In genomic region chr11:73310076-73310475, GRCh38 we compare ENCODE assay signal across 12 cellular contexts. TPM values are rescaled to one million over a fixed set of nuclear protein-coding genes. Genes with fewer than 3 reads are reported as not detected.
A peak's percentile ranks its signal among the peaks of the same experiment; 100 is the strongest.
DNase-seq lines count a peak whose midpoint lies in the region; ATAC-seq and TF ChIP-seq lines count a peak whose summit lies in the region.
"Had no signal": no experiment of that assay in that cellular context is flagged by ENCODE, and none has a peak within 500 bp of the region (broad histone marks: within the 10 kb centered on the region; RNA-seq: fewer than 3 reads in every experiment).

No MANE protein-coding gene starts in this region.

- H3K4me3 Mint-ChIP-seq in chondrocyte (ENCODE audit: unreplicated experiment) = peak overlapping the region; percentile 86
- H3K4me3 Mint-ChIP-seq in stimulated activated naive B cell treated with anti-CD40 and anti-IgM and Interleukin-4, amounts not matched to agents 10 μg/mL and 1 μg/mL and 100 μg/mL, for 72 hours = peak overlapping the region; percentile 77 to 83
- no peak overlapping the region for H3K4me3 Mint-ChIP-seq in activated T-cell treated with anti-CD3 and anti-CD28 coated beads, Interleukin-2, amount 50 U/mL, for 24 hours
- H3K4me3 Mint-ChIP-seq: memory B cell had no signal

- no peak overlapping the region for H2AFZ ChIP-seq in GM23248

- in situ Hi-C loops in GM23248 (cut with MboI) = no loop called here

- WGBS in GM23248 (ENCODE audit: low coverage in 1 of 2, low lambda C conversion rate in 2 of 2, missing lambda C conversion rate in 2 of 2), 2 experiments = 88 to 89% methylated on average over 16 of the region's 16 CpGs
- no CpG with 5 or more reads among the region's 16 CpGs for WGBS in right lobe of liver (ENCODE audit: insufficient coverage, low coverage, low lambda C conversion rate, missing lambda C conversion rate)
- no CpG with 5 or more reads among the region's 16 CpGs for WGBS in mesendoderm (ENCODE audit: extremely low coverage, insufficient coverage, low lambda C conversion rate)

- no peak overlapping the region for H4K5ac ChIP-seq in mesendoderm (ENCODE audit: low read length)

- peaks cover 58% of the 10 kb centered on the region for H3K79me2 ChIP-seq in GM23248 (ENCODE audit: insufficient read depth)
- H3K79me2 ChIP-seq in mesendoderm (ENCODE audit: control insufficient read depth, insufficient read depth, low read length) = peaks cover 3% of the 10 kb centered on the region

- H3K36me3 ChIP-seq in GM23248 (ENCODE audit: low read depth) (no peaks in the 10 kb centered on the region), right lobe of liver (no peaks in the 10 kb centered on the region), mesendoderm (ENCODE audit: control insufficient read depth, insufficient read depth, low read length) (no peaks in the 10 kb centered on the region), WERI-Rb-1 (peaks cover 10% of the 10 kb centered on the region)

- H3K4ac ChIP-seq in mesendoderm (ENCODE audit: low read depth, low read length) = no peak overlapping the region

- H3K27ac ChIP-seq in GM23248 (no peak overlapping the region), right lobe of liver (peak overlapping the region; percentile 32 to 82 (median 79)), mesendoderm (ENCODE audit: low read depth, low read length) (no peak overlapping the region), WERI-Rb-1 (no peak overlapping the region)
- H3K27ac ChIP-seq: SK-N-MC had no signal

- H4K20me1 ChIP-seq in GM23248 (ENCODE audit: insufficient read depth) = no peaks in the 10 kb centered on the region

- H2AK5ac ChIP-seq in mesendoderm (ENCODE audit: low read length) = no peak overlapping the region

- peak overlapping the region; percentile 17 for H3K27ac Mint-ChIP-seq in chondrocyte (ENCODE audit: unreplicated experiment)
- no peak overlapping the region for H3K27ac Mint-ChIP-seq in stimulated activated naive B cell treated with anti-CD40 and anti-IgM and Interleukin-4, amounts not matched to agents 10 μg/mL and 1 μg/mL and 100 μg/mL, for 72 hours
- H3K27ac Mint-ChIP-seq in activated T-cell treated with anti-CD3 and anti-CD28 coated beads, Interleukin-2, amount 50 U/mL, for 24 hours = no peak overlapping the region
- H3K27ac Mint-ChIP-seq: memory B cell had no signal

- DNase-seq in GM23248 (no peak), chondrocyte (ENCODE audit: low spot score) (no peak), right lobe of liver (no peak), mesendoderm (no peak), WERI-Rb-1 (no peak)
- DNase-seq in stimulated activated naive B cell treated with anti-CD40 and anti-IgM and Interleukin-4, amounts not matched to agents 10 μg/mL and 1 μg/mL and 100 μg/mL, for 72 hours = no peak
- DNase-seq in activated T-cell treated with anti-CD3 and anti-CD28 coated beads, Interleukin-2, amount 50 U/mL, for 24 hours = no peak
- DNase-seq: effector CD8-positive, alpha-beta T cell; NCI-H1930 had no signal

- no peak overlapping the region for H2BK120ac ChIP-seq in mesendoderm (ENCODE audit: low read depth, low read length)

- peaks cover 54% of the 10 kb centered on the region for H3K4me1 ChIP-seq in GM23248 (ENCODE audit: insufficient read depth)
- H3K4me1 ChIP-seq in right lobe of liver = peaks cover 0 to 9% (median 3%) of the 10 kb centered on the region in 4 donors
- H3K4me1 ChIP-seq in mesendoderm (ENCODE audit: control insufficient read depth, low read depth, low read length) = peaks cover 10% of the 10 kb centered on the region

- H3K4me2 ChIP-seq in GM23248 (ENCODE audit: unreplicated experiment) = peak overlapping the region; percentile 81
- H3K4me2 ChIP-seq in mesendoderm (ENCODE audit: low read length) = no peak overlapping the region

- no peak overlapping the region for H2BK5ac ChIP-seq in mesendoderm (ENCODE audit: low read length)

- no peak overlapping the region for H3K18ac ChIP-seq in mesendoderm (ENCODE audit: low read length)

- H4K8ac ChIP-seq in mesendoderm (ENCODE audit: low read depth, low read length) = no peak overlapping the region

- TF ChIP-seq POLR2A in right lobe of liver (IDR thresholded peaks at IDR 0.05) = no peak

- no peaks in the 10 kb centered on the region for H3K9me3 Mint-ChIP-seq in chondrocyte (ENCODE audit: low read depth)
- H3K9me3 Mint-ChIP-seq in stimulated activated naive B cell treated with anti-CD40 and anti-IgM and Interleukin-4, amounts not matched to agents 10 μg/mL and 1 μg/mL and 100 μg/mL, for 72 hours = no peaks in the 10 kb centered on the region
- H3K9me3 Mint-ChIP-seq in activated T-cell treated with anti-CD3 and anti-CD28 coated beads, Interleukin-2, amount 50 U/mL, for 24 hours = no peaks in the 10 kb centered on the region
- H3K9me3 Mint-ChIP-seq: memory B cell had no signal

- H3K79me1 ChIP-seq in mesendoderm (ENCODE audit: low read length) = peaks cover 13% of the 10 kb centered on the region

- H2BK15ac ChIP-seq in mesendoderm (replicated peaks; ENCODE audit: low read depth) = no peak overlapping the region

- no peak overlapping the region for H3K56ac ChIP-seq in mesendoderm (ENCODE audit: low read length)

- H3F3A ChIP-seq in GM23248 (ENCODE audit: insufficient read depth) = peaks cover 12% of the 10 kb centered on the region

- TF ChIP-seq CTCF in chondrocyte (IDR thresholded peaks at IDR 0.05) = no peak
- TF ChIP-seq CTCF in right lobe of liver (IDR thresholded peaks at IDR 0.05) = no peak
- no peak for TF ChIP-seq CTCF in WERI-Rb-1 (IDR thresholded peaks at IDR 0.05; ENCODE audit: low read depth, low read length)

- H3K23ac ChIP-seq in mesendoderm (ENCODE audit: low read length) = no peak overlapping the region

- H3K9me3 ChIP-seq in GM23248 (ENCODE audit: low read depth) = no peaks in the 10 kb centered on the region
- H3K9me3 ChIP-seq in right lobe of liver = no peaks in the 10 kb centered on the region
- peaks cover 21% of the 10 kb centered on the region for H3K9me3 ChIP-seq in WERI-Rb-1 (ENCODE audit: severe bottlenecking)

- H3K4me3 ChIP-seq in GM23248 (peak overlapping the region; percentile 76), right lobe of liver (peak overlapping the region; percentile 50 to 60 (median 58)), mesendoderm (ENCODE audit: low read length) (no peak overlapping the region), WERI-Rb-1 (ENCODE audit: low read depth, low read length) (no peak overlapping the region)

- ATAC-seq in right lobe of liver = no peak
- ATAC-seq in stimulated activated naive B cell treated with anti-CD40 and anti-IgM and Interleukin-4, amounts not matched to agents 10 μg/mL and 1 μg/mL and 100 μg/mL, for 72 hours (replicated peaks) = no peak
- no peak for ATAC-seq in HG02759 (IDR thresholded peaks at IDR 0.05; ENCODE audit: unreplicated experiment)

- no peaks in the 10 kb centered on the region for H3K27me3 ChIP-seq in GM23248 (replicated peaks; ENCODE audit: insufficient read depth)
- no peaks in the 10 kb centered on the region for H3K27me3 ChIP-seq in right lobe of liver
- no peaks in the 10 kb centered on the region for H3K27me3 ChIP-seq in mesendoderm (ENCODE audit: insufficient read depth, low read length, poor library complexity)
- no peaks in the 10 kb centered on the region for H3K27me3 ChIP-seq in WERI-Rb-1 (ENCODE audit: insufficient read depth, low read depth, severe bottlenecking)

- intact Hi-C loops in right lobe of liver (cut with DNase I) = no loop called here

- H3K36me3 Mint-ChIP-seq in chondrocyte (ENCODE audit: low read depth) = peaks cover 6% of the 10 kb centered on the region
- peaks cover 28 to 50% of the 10 kb centered on the region in 2 donors for H3K36me3 Mint-ChIP-seq in stimulated activated naive B cell treated with anti-CD40 and anti-IgM and Interleukin-4, amounts not matched to agents 10 μg/mL and 1 μg/mL and 100 μg/mL, for 72 hours
- no peaks in the 10 kb centered on the region for H3K36me3 Mint-ChIP-seq in activated T-cell treated with anti-CD3 and anti-CD28 coated beads, Interleukin-2, amount 50 U/mL, for 24 hours (ENCODE audit: low read depth)
- H3K36me3 Mint-ChIP-seq: memory B cell had no signal

- peaks cover 63% of the 10 kb centered on the region for H3K4me1 Mint-ChIP-seq in chondrocyte (ENCODE audit: low read depth)
- peaks cover 50 to 71% of the 10 kb centered on the region in 2 donors for H3K4me1 Mint-ChIP-seq in stimulated activated naive B cell treated with anti-CD40 and anti-IgM and Interleukin-4, amounts not matched to agents 10 μg/mL and 1 μg/mL and 100 μg/mL, for 72 hours
- H3K4me1 Mint-ChIP-seq in activated T-cell treated with anti-CD3 and anti-CD28 coated beads, Interleukin-2, amount 50 U/mL, for 24 hours (ENCODE audit: low read depth) = peaks cover 10% of the 10 kb centered on the region

- no peaks in the 10 kb centered on the region for H3K27me3 Mint-ChIP-seq in chondrocyte (ENCODE audit: low read depth)
- peaks cover 7 to 12% of the 10 kb centered on the region in 2 donors for H3K27me3 Mint-ChIP-seq in stimulated activated naive B cell treated with anti-CD40 and anti-IgM and Interleukin-4, amounts not matched to agents 10 μg/mL and 1 μg/mL and 100 μg/mL, for 72 hours
- peaks cover 26% of the 10 kb centered on the region for H3K27me3 Mint-ChIP-seq in activated T-cell treated with anti-CD3 and anti-CD28 coated beads, Interleukin-2, amount 50 U/mL, for 24 hours

- no peaks in the 10 kb centered on the region for H3K9me2 ChIP-seq in GM23248 (ENCODE audit: insufficient read depth)

- H3K9ac ChIP-seq in GM23248 = peak overlapping the region; percentile 96; the same call in 1 of the 2 replicates
- no peak overlapping the region for H3K9ac ChIP-seq in mesendoderm (ENCODE audit: low read length)

RNA-seq across cellular contexts. Expression of gene ARHGEF17, which starts 2.0 kb away (rescaled TPM):
- total RNA-seq in GM23248 (2014; rRNA removed; shearing (Covaris generic)) = 23.5 and 24.2 TPM in 2 replicates
- 15.3 and 16.5 TPM in 2 replicates for polyA plus RNA-seq in GM23248 (2016; fragmentation: Nextera tagmentation; extraction: Ambion mirVana)
- total RNA-seq in chondrocyte (82.4 to 114 TPM (median 113 TPM) in 3 replicates), right lobe of liver (1 to 10 TPM; 4.6 to 7.3 (median 5.4) TPM)
- 5.9 TPM for polyA plus RNA-seq in mesendoderm (2013, experiment 1 of 2)
- polyA plus RNA-seq in mesendoderm (2013, experiment 2 of 2) = 5.8 TPM

RNA-seq across cellular contexts. Expression of gene P2RY6, which starts 37.9 kb away (rescaled TPM):
- total RNA-seq in GM23248 (2014; rRNA removed; shearing (Covaris generic)) = 0.76 TPM in 1 of 2 replicates, not detected in the other
- 0.99 and 1.5 TPM in 2 replicates for polyA plus RNA-seq in GM23248 (2016; fragmentation: Nextera tagmentation; extraction: Ambion mirVana)
- total RNA-seq in chondrocyte (0.20 TPM in 1 of 3 replicates, not detected in the others), right lobe of liver (1 to 10 TPM in 1 of 6 experiments, under 1 TPM in 5; 0.24 to 1.8 (median 0.62) TPM)
- polyA plus RNA-seq in mesendoderm (2013, experiment 1 of 2) = 0.03 TPM
- 0.07 TPM for polyA plus RNA-seq in mesendoderm (2013, experiment 2 of 2)

Comparison
In these comparisons a context has a peak if more than half of its experiments do, and no peak if none do; other contexts are left out.
1. H3K27ac ChIP-seq: peak in right lobe of liver (3 of 3); none in GM23248 (single experiment), mesendoderm (single experiment) and WERI-Rb-1 (single experiment).
2. H3K4me3 ChIP-seq: peak in GM23248 (single experiment) and right lobe of liver (3 of 3); none in mesendoderm (single experiment) and WERI-Rb-1 (single experiment).